28 cellular contexts compared by ENCODE assay signal in genomic region chr3:57065588-57065987, GRCh38. TPM values are rescaled to one million over a fixed set of nuclear protein-coding genes. Genes with fewer than 3 reads are reported as not detected.
DNase-seq lines count a peak whose midpoint lies in the region; ATAC-seq and TF ChIP-seq lines count a peak whose summit lies in the region.
"Had no signal": no experiment of that assay in that cellular context is flagged by ENCODE, and none has a peak within 500 bp of the region (broad histone marks: within the 10 kb centered on the region; RNA-seq: fewer than 3 reads in every experiment).

No MANE protein-coding gene starts in this region.

- H3K36me3 Mint-ChIP-seq in WTC11: 0 out of 2 replicates have a peak, but pooled peaks cover 3% of the 10 kb centered on the region
- H3K36me3 Mint-ChIP-seq: activated CD8-positive, alpha-beta memory T cell treated with anti-CD3 and anti-CD28 coated beads, Interleukin-2, amount 10 ng/mL, durations not matched to agents 7 days and 5 days; activated naive CD8-positive, alpha-beta T cell treated with anti-CD3 and anti-CD28 coated beads for 36 hours; naive thymus-derived CD4-positive, alpha-beta T cell had no signal

- no peak overlapping the region for H3K4me3 ChIP-seq in AG10803 (ENCODE audit: low read length)
- H3K4me3 ChIP-seq: A549, BLaER1, hepatocyte, ovary had no signal

- TF ChIP-seq CTCF in AG10803 (conservative IDR thresholded peaks at IDR 0.05; ENCODE audit: low read length): no peak
- no peak for TF ChIP-seq CTCF in WTC11 (IDR thresholded peaks at IDR 0.05)
- TF ChIP-seq CTCF in RWPE1 (conservative IDR thresholded peaks at IDR 0.05; ENCODE audit: low read depth): no peak

- DNase-seq in AG10803 (ENCODE audit: low read depth) (peak; percentile 18), HT1080 (ENCODE audit: low read depth) (peak; percentile 32), WTC11 (ENCODE audit: low spot score) (no peak), iPS-NIHi7 (ENCODE audit: extremely low spot score) (peak; percentile 48), inferior parietal cortex (ENCODE audit: extremely low spot score) (no peak), retina (no peak), ecto neural progenitor cell (ENCODE audit: low spot score) (no peak), RWPE1 (ENCODE audit: low spot score) (no peak)
- DNase-seq: activated CD4-positive, alpha-beta T cell treated with anti-CD3 and anti-CD28 coated beads for 36 hours; activated CD8-positive, alpha-beta memory T cell treated with anti-CD3 and anti-CD28 coated beads, Interleukin-2, amount 10 ng/mL, durations not matched to agents 7 days and 5 days; activated naive CD8-positive, alpha-beta T cell treated with anti-CD3 and anti-CD28 coated beads for 36 hours; Caco-2; left cardiac atrium; naive thymus-derived CD4-positive, alpha-beta T cell; NCI-H1436; NCI-H2171; NCI-H526; ovary; Right ventricle myocardium superior; stimulated activated CD4-positive, alpha-beta T cell treated with anti-CD3 and anti-CD28 coated beads, Interleukin-15, amount 100 ng/mL, for 24 hours; SW 1271 had no signal

- POLR2A ChIA-PET in WTC11 (lab: Charles Lee): no interaction called here
- POLR2A ChIA-PET in RWPE1 (lab: Yijun Ruan, JAX; ENCODE audit: low non-redundant PET): no interaction called here

- H3K4me3 Mint-ChIP-seq in WTC11: no peak overlapping the region
- H3K4me3 Mint-ChIP-seq: activated CD4-positive, alpha-beta T cell treated with anti-CD3 and anti-CD28 coated beads for 36 hours; activated CD8-positive, alpha-beta memory T cell treated with anti-CD3 and anti-CD28 coated beads, Interleukin-2, amount 10 ng/mL, durations not matched to agents 7 days and 5 days; activated naive CD8-positive, alpha-beta T cell treated with anti-CD3 and anti-CD28 coated beads for 36 hours; naive thymus-derived CD4-positive, alpha-beta T cell had no signal

- CTCF ChIA-PET in WTC11 (lab: Charles Lee): interaction anchor here (0.5 to 1.2 kb wide), 3 partner anchors 69 to 77 kb away, joined by 3 to 4 read pairs (median 3); no protein-coding TSS in a partner anchor
- CTCF ChIA-PET in RWPE1 (lab: Yijun Ruan, JAX): interaction anchor here (0.6 kb wide), 1 partner anchor 371 kb away, joined by 5 read pairs; no protein-coding TSS in a partner anchor

- H3K4me1 Mint-ChIP-seq in WTC11: peaks cover 40% of the 10 kb centered on the region

- H3K27ac ChIP-seq in RWPE1: no peak overlapping the region
- H3K27ac ChIP-seq: BLaER1, hepatocyte, ovary had no signal

- no peak overlapping the region for H3K27ac Mint-ChIP-seq in WTC11
- H3K27ac Mint-ChIP-seq: activated CD4-positive, alpha-beta T cell treated with anti-CD3 and anti-CD28 coated beads for 36 hours; activated CD8-positive, alpha-beta memory T cell treated with anti-CD3 and anti-CD28 coated beads, Interleukin-2, amount 10 ng/mL, durations not matched to agents 7 days and 5 days; activated naive CD8-positive, alpha-beta T cell treated with anti-CD3 and anti-CD28 coated beads for 36 hours; naive thymus-derived CD4-positive, alpha-beta T cell had no signal

- H3K27me3 Mint-ChIP-seq in WTC11 (ENCODE audit: low read depth): no peaks in the 10 kb centered on the region

- peak; percentile 44 for ATAC-seq in WTC11
- ATAC-seq: A549; activated CD4-positive, alpha-beta T cell treated with anti-CD3 and anti-CD28 coated beads for 36 hours; activated CD8-positive, alpha-beta memory T cell treated with anti-CD3 and anti-CD28 coated beads, Interleukin-2, amount 10 ng/mL, durations not matched to agents 7 days and 5 days; left cardiac atrium; naive thymus-derived CD4-positive, alpha-beta T cell; sciatic nerve had no signal

- H3K9me3 Mint-ChIP-seq in WTC11: no peaks in the 10 kb centered on the region
- H3K9me3 Mint-ChIP-seq: activated naive CD8-positive, alpha-beta T cell treated with anti-CD3 and anti-CD28 coated beads for 36 hours had no signal

TF ChIP-seq in WTC11, 78 proteins besides CTCF, POLR2A, EP300 and RAD21:
- TF ChIP-seq FOXP4 (CRISPR knock-in tag; IDR thresholded peaks at IDR 0.05): no peak
- no peak for TF ChIP-seq ERG (CRISPR knock-in tag; IDR thresholded peaks at IDR 0.05)
- TF ChIP-seq FOXK1 (CRISPR knock-in tag; IDR thresholded peaks at IDR 0.05): no peak
- TF ChIP-seq, protein P1, sequence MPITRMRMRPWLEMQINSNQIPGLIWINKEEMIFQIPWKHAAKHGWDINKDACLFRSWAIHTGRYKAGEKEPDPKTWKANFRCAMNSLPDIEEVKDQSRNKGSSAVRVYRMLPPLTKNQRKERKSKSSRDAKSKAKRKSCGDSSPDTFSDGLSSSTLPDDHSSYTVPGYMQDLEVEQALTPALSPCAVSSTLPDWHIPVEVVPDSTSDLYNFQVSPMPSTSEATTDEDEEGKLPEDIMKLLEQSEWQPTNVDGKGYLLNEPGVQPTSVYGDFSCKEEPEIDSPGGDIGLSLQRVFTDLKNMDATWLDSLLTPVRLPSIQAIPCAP (CRISPR knock-in tag; IDR thresholded peaks at IDR 0.05): no peak
- no peak for TF ChIP-seq CREB1 (CRISPR knock-in tag; IDR thresholded peaks at IDR 0.05)
- no peak for TF ChIP-seq ETV6 (CRISPR knock-in tag; IDR thresholded peaks at IDR 0.05)
TF ChIP-seq in WTC11: peak in this region for 0.

RNA-seq across cellular contexts. Expression of gene SPATA12, which starts 5.1 kb away (rescaled TPM):
- total RNA-seq in HT1080 (2014; rRNA removed; shearing (Covaris generic)): 0.80 and 1.6 TPM in 2 replicates
- 0.99 and 1.1 TPM in 2 replicates for polyA plus RNA-seq in HT1080 (2015; cell fraction: cytosol; rRNA removed)
- polyA plus RNA-seq in HT1080 (2015; cell fraction: nucleus; rRNA removed): 0.82 and 1.1 TPM in 2 replicates
- total RNA-seq in WTC11 (2021): 0.18 to 0.39 TPM (median 0.37 TPM) in 3 replicates
- total RNA-seq: activated CD4-positive, alpha-beta T cell treated with anti-CD3 and anti-CD28 coated beads for 36 hours; activated CD8-positive, alpha-beta memory T cell treated with anti-CD3 and anti-CD28 coated beads, Interleukin-2, amount 10 ng/mL, durations not matched to agents 7 days and 5 days; activated naive CD8-positive, alpha-beta T cell treated with anti-CD3 and anti-CD28 coated beads for 36 hours; bronchial epithelial cell; Caco-2; endothelial cell of umbilical vein; left cardiac atrium; mesenteric fat pad; naive thymus-derived CD4-positive, alpha-beta T cell; Right ventricle myocardium superior; sciatic nerve had no signal
- polyA plus RNA-seq: naive thymus-derived CD4-positive, alpha-beta T cell had no signal

Comparison
In these comparisons a context has a peak if more than half of its experiments do, and no peak if none do; other contexts are left out.
1. DNase-seq: peak in AG10803 (single experiment), HT1080 (single experiment) and iPS-NIHi7 (single experiment); none in WTC11 (single experiment), inferior parietal cortex (single experiment), retina (single experiment), ecto neural progenitor cell (single experiment) and RWPE1 (single experiment).